8 cellular contexts compared by ENCODE assay signal in the genomic region with DNA sequence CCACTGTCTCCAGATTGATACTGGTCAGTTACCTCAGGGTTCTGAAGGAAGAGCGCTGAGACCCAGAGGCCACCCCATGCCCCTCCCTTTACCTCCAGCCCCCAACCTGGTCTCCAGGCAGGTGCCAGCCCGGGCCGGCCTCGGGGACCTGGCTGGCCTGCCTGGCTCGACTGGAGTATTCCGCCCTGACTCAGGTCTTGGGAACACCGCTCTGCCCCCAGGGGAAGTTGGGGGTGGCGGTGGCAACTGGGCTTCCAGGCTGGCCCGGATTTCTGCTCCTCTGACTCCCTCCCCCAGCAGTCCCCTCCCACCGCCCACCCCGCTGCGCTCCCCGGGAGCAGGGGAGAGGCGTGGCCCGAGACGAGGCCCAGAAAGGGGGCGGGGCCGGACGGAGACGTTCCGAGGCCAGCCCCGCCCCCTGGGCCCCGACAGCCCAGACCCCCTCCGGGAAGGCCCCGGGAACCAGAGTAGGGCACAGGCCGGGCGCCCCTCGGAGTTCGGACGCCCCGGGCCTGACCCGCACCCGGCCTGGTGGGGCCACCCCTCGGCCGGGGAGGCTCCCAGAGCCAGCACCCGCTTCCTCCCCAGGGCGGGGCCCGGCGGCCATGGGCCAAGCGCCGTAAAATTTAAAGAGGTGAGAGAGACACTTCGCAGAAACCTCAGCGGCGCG.
DNase-seq lines count a peak whose midpoint lies in the region; ATAC-seq and TF ChIP-seq lines count a peak whose summit lies in the region.

No MANE protein-coding gene starts in this region.

- peaks cover 87% of the 10 kb centered on the region for H3K27me3 ChIP-seq in neutrophil

- intact Hi-C loops in OCI-LY7 (cut with micrococcal nuclease; ENCODE audit: unreplicated experiment) = no loop called here

- H3K79me2 ChIP-seq in OCI-LY7 (ENCODE audit: insufficient read depth, low read depth, low read length) = no peaks in the 10 kb centered on the region

- no peaks in the 10 kb centered on the region for H3K9me3 ChIP-seq in OCI-LY7 (ENCODE audit: low read length)
- no peaks in the 10 kb centered on the region for H3K9me3 ChIP-seq in neutrophil

- no TSS peak for BruUV-seq in OCI-LY7 (replicated peaks; lab: Mats Ljungman, UMichigan)

- no peaks in the 10 kb centered on the region for H4K20me1 ChIP-seq in OCI-LY7 (ENCODE audit: insufficient read depth, low read length)

- POLR2A ChIA-PET in OCI-LY7 (lab: Charles Lee) = no interaction called here

- peak overlapping the region; percentile 85 for H3K4me2 ChIP-seq in OCI-LY7 (ENCODE audit: low read length)

- H3K4me1 ChIP-seq in OCI-LY7 (ENCODE audit: insufficient read depth, low read length, poor library complexity, severe bottlenecking) (peaks cover 31% of the 10 kb centered on the region), neutrophil (ENCODE audit: control insufficient read depth in 1 of 2, insufficient read depth in 1 of 2, low read depth in 1 of 2, low read length in 1 of 2) (peaks cover 0 to 12% of the 10 kb centered on the region in 2 experiments)

- H3K4me3 ChIP-seq in AG09309 (ENCODE audit: control insufficient read depth, low read depth, low read length) (peak overlapping the region; percentile 29), OCI-LY7 (ENCODE audit: low read depth, low read length, poor library complexity, severe bottlenecking) (peak overlapping the region; percentile 75), fibroblast of mammary gland (ENCODE audit: control insufficient read depth, low read depth, low read length) (peak overlapping the region; percentile 30), neutrophil (ENCODE audit: low read depth in 1 of 2, low read length in 1 of 2) (peak overlapping the region; percentile 53 to 57)

- CTCF ChIA-PET in OCI-LY7 (lab: Charles Lee; ENCODE audit: unreplicated experiment) = no interaction called here

- H3K27ac ChIP-seq in OCI-LY7 (ENCODE audit: low read depth, low read length, poor library complexity, severe bottlenecking) (peak overlapping the region; percentile 28), neutrophil (no peak overlapping the region), temporal lobe (ENCODE audit: low read depth, low read length) (peak overlapping the region; percentile 44)

- TF ChIP-seq CTCF in AG09309 (IDR thresholded peaks at IDR 0.05; ENCODE audit: control insufficient read depth, insufficient read depth, low read depth, low read length, missing control alignments) = no peak
- TF ChIP-seq CTCF in OCI-LY7 (conservative IDR thresholded peaks at IDR 0.05; ENCODE audit: low read length) = no peak
- TF ChIP-seq CTCF in fibroblast of mammary gland (conservative IDR thresholded peaks at IDR 0.05; ENCODE audit: control insufficient read depth, insufficient read depth, low read depth, low read length) = no peak
- TF ChIP-seq CTCF in neutrophil (IDR thresholded peaks at IDR 0.05) = no peak

- DNase-seq in AG09309 (ENCODE audit: low read depth) = no peak
- peak; percentile 89 for DNase-seq in OCI-LY7 (ENCODE audit: low spot score)
- DNase-seq in activated T-cell treated with anti-CD3 and anti-CD28 coated beads, Interleukin-2, amount 50 U/mL, for 48 hours = peak; percentile 94
- peak; percentile 17 for DNase-seq in fibroblast of mammary gland (ENCODE audit: low read depth)

- no peaks in the 10 kb centered on the region for H3K9me2 ChIP-seq in OCI-LY7 (ENCODE audit: insufficient read depth, low read length)

- ATAC-seq in GM19023 (IDR thresholded peaks at IDR 0.05; ENCODE audit: unreplicated experiment) (peak; percentile 80), HG03342 (IDR thresholded peaks at IDR 0.05; ENCODE audit: unreplicated experiment) (peak; percentile 68)

- H3K36me3 ChIP-seq in OCI-LY7 (ENCODE audit: insufficient read depth, low read length) (no peaks in the 10 kb centered on the region), neutrophil (no peaks in the 10 kb centered on the region)

- peak overlapping the region; percentile 82 for H2AFZ ChIP-seq in OCI-LY7 (ENCODE audit: low read length)
